In genomic region chr2:173075056-173075780, GRCh38 we compare ENCODE assay signal across 8 cellular contexts. TPM values are rescaled to one million over a fixed set of nuclear protein-coding genes. Genes with fewer than 3 reads are reported as not detected.
A peak's percentile ranks its signal among the peaks of the same experiment; 100 is the strongest.
DNase-seq lines count a peak whose midpoint lies in the region; ATAC-seq and TF ChIP-seq lines count a peak whose summit lies in the region.

No MANE protein-coding gene starts in this region.

- H2AFZ ChIP-seq in KMS-11 (ENCODE audit: low read depth): peak overlapping the region; percentile 96

- H3K27ac Mint-ChIP-seq in central memory CD8-positive, alpha-beta T cell (ENCODE audit: low read depth): peak overlapping the region; percentile 49
- H3K27ac Mint-ChIP-seq in naive thymus-derived CD4-positive, alpha-beta T cell: peak overlapping the region in 2 of 9 donors; percentile 23 to 64

- peaks cover 25% of the 10 kb centered on the region for H3K4me1 Mint-ChIP-seq in central memory CD8-positive, alpha-beta T cell
- H3K4me1 Mint-ChIP-seq in naive thymus-derived CD4-positive, alpha-beta T cell: peaks cover 6 to 25% (median 15%) of the 10 kb centered on the region in 7 donors

- H3K79me2 ChIP-seq in DOHH2 (ENCODE audit: control insufficient read depth, low read length) (peaks cover 47% of the 10 kb centered on the region), KMS-11 (ENCODE audit: insufficient read depth, low read depth) (peaks cover 30% of the 10 kb centered on the region; the same call in 1 of the 2 replicates)

- no peaks in the 10 kb centered on the region for H3K9me2 ChIP-seq in DOHH2 (replicated peaks; ENCODE audit: control insufficient read depth, low read length)

- POLR2A ChIA-PET in naive thymus-derived CD4-positive, alpha-beta T cell (lab: Charles Lee): no interaction called here

- no peak for TF ChIP-seq CTCF in DOHH2 (IDR thresholded peaks at IDR 0.05; ENCODE audit: low read depth, low read length, poor library complexity, severe bottlenecking)
- TF ChIP-seq CTCF in KMS-11 (conservative IDR thresholded peaks at IDR 0.05; ENCODE audit: low read depth, low read length): 0 out of 2 replicates have a peak, but pooled peaks have one; percentile 23

- H3K9me3 Mint-ChIP-seq in central memory CD8-positive, alpha-beta T cell: no peaks in the 10 kb centered on the region
- H3K9me3 Mint-ChIP-seq in naive thymus-derived CD4-positive, alpha-beta T cell: peaks cover 0 to 3% (median 0%) of the 10 kb centered on the region in 11 donors

- peaks cover 5% of the 10 kb centered on the region for H3K36me3 Mint-ChIP-seq in central memory CD8-positive, alpha-beta T cell (ENCODE audit: insufficient read depth)
- peaks cover 0 to 3% (median 0%) of the 10 kb centered on the region in 5 donors for H3K36me3 Mint-ChIP-seq in naive thymus-derived CD4-positive, alpha-beta T cell

- H3K9ac ChIP-seq in KMS-11: peak overlapping the region; percentile 85

- intact Hi-C loops in naive thymus-derived CD4-positive, alpha-beta T cell (cut with micrococcal nuclease): loop anchor here in 1 of 2 donors (1.0 to 5.0 kb wide), 4 partner anchors 62 to 518 kb away; partner anchors contain the start of genes CDCA7 and PDK1

- H3K36me3 ChIP-seq in DOHH2 (ENCODE audit: control insufficient read depth, low read length) (peaks cover 10% of the 10 kb centered on the region), KMS-11 (ENCODE audit: insufficient read depth) (no peaks in the 10 kb centered on the region)
- H3K36me3 ChIP-seq in naive thymus-derived CD4-positive, alpha-beta T cell (ENCODE audit: control insufficient read depth in 2 of 3, insufficient read depth in 3 of 3, low read length in 3 of 3): no peaks in the 10 kb centered on the region

- H3K27me3 ChIP-seq in DOHH2 (ENCODE audit: control insufficient read depth, low read length) (no peaks in the 10 kb centered on the region), KMS-11 (ENCODE audit: insufficient read depth, low read depth) (no peaks in the 10 kb centered on the region)
- H3K27me3 ChIP-seq in naive thymus-derived CD4-positive, alpha-beta T cell (ENCODE audit: control insufficient read depth in 2 of 2, insufficient read depth in 2 of 2, low read length in 2 of 2): no peaks in the 10 kb centered on the region

- H3K4me3 Mint-ChIP-seq in central memory CD8-positive, alpha-beta T cell: peak overlapping the region; percentile 85
- peak overlapping the region; percentile 56 to 84 (median 78) for H3K4me3 Mint-ChIP-seq in naive thymus-derived CD4-positive, alpha-beta T cell

- H3K27me3 Mint-ChIP-seq in central memory CD8-positive, alpha-beta T cell: no peaks in the 10 kb centered on the region
- peaks cover 32 to 53% (median 45%) of the 10 kb centered on the region in 5 donors for H3K27me3 Mint-ChIP-seq in naive thymus-derived CD4-positive, alpha-beta T cell

- peak overlapping the region; percentile 72 for H3K27ac ChIP-seq in DOHH2 (ENCODE audit: low read depth, low read length)
- H3K27ac ChIP-seq in KMS-11: peak overlapping the region; percentile 56
- H3K27ac ChIP-seq in naive thymus-derived CD4-positive, alpha-beta T cell (ENCODE audit: low read depth, low read length): no peak overlapping the region

- H4K20me1 ChIP-seq in DOHH2 (ENCODE audit: control insufficient read depth, insufficient read depth, low read depth, low read length): no peaks in the 10 kb centered on the region
- H4K20me1 ChIP-seq in KMS-11 (ENCODE audit: insufficient read depth): no peaks in the 10 kb centered on the region; the same call in 1 of the 2 replicates

- 0 out of 2 replicates have a peak, but pooled peaks cover 4% of the 10 kb centered on the region for H3F3A ChIP-seq in DOHH2 (ENCODE audit: control insufficient read depth, insufficient read depth)

- H3K4me1 ChIP-seq in DOHH2 (ENCODE audit: control insufficient read depth, low read length) (peaks cover 35% of the 10 kb centered on the region), KMS-11 (ENCODE audit: low read depth, poor library complexity, severe bottlenecking) (peaks cover 24% of the 10 kb centered on the region)
- H3K4me1 ChIP-seq in naive thymus-derived CD4-positive, alpha-beta T cell (ENCODE audit: control insufficient read depth in 2 of 2, insufficient read depth in 2 of 2, low read length in 2 of 2): peaks cover 0 to 10% of the 10 kb centered on the region in 2 donors

- no peak for ATAC-seq in central memory CD8-positive, alpha-beta T cell (replicated peaks; ENCODE audit: extremely low read depth, poor library complexity, severe bottlenecking)
- ATAC-seq in naive thymus-derived CD4-positive, alpha-beta T cell: no peak
- ATAC-seq in HG02973 (IDR thresholded peaks at IDR 0.05; ENCODE audit: unreplicated experiment): no peak
- ATAC-seq in HG03457 (IDR thresholded peaks at IDR 0.05; ENCODE audit: unreplicated experiment): no peak
- ATAC-seq in GM19023 (IDR thresholded peaks at IDR 0.05; ENCODE audit: unreplicated experiment): no peak
- no peak for ATAC-seq in GM21529 (IDR thresholded peaks at IDR 0.05; ENCODE audit: unreplicated experiment)

- no peak for DNase-seq in central memory CD8-positive, alpha-beta T cell (ENCODE audit: low spot score in 2 of 2)
- DNase-seq in naive thymus-derived CD4-positive, alpha-beta T cell: no peak

- peak overlapping the region; percentile 93 for H3K4me2 ChIP-seq in DOHH2 (ENCODE audit: low read length)
- peak overlapping the region; percentile 86 for H3K4me2 ChIP-seq in KMS-11

- no peaks in the 10 kb centered on the region for H3K9me3 ChIP-seq in DOHH2 (ENCODE audit: control insufficient read depth, insufficient read depth, low read length)
- no peaks in the 10 kb centered on the region for H3K9me3 ChIP-seq in naive thymus-derived CD4-positive, alpha-beta T cell (ENCODE audit: control insufficient read depth in 2 of 3, low read length in 3 of 3)

- H3K4me3 ChIP-seq in DOHH2 (ENCODE audit: low read length): peak overlapping the region; percentile 84
- H3K4me3 ChIP-seq in KMS-11 (IDR thresholded peaks at IDR 0.05; ENCODE audit: insufficient read depth, low read depth, low read length): peak overlapping the region; percentile 60
- H3K4me3 ChIP-seq in naive thymus-derived CD4-positive, alpha-beta T cell (ENCODE audit: low read length): no peak overlapping the region

- CTCF ChIA-PET in naive thymus-derived CD4-positive, alpha-beta T cell (lab: Charles Lee): no interaction called here

RNA-seq across cellular contexts. Expression of gene MAP3K20, which starts 0.4 kb away (rescaled TPM):
- 10 to 100 TPM in 2 of 5 experiments, 1 to 10 TPM in 1, under 1 TPM in 2; 0.30 to 17.0 (median 2.6) TPM for total RNA-seq in naive thymus-derived CD4-positive, alpha-beta T cell
- polyA plus RNA-seq in naive thymus-derived CD4-positive, alpha-beta T cell: under 1 TPM in 1 of 2 donors, not detected in 1; 0.18 TPM
